In the genomic region with DNA sequence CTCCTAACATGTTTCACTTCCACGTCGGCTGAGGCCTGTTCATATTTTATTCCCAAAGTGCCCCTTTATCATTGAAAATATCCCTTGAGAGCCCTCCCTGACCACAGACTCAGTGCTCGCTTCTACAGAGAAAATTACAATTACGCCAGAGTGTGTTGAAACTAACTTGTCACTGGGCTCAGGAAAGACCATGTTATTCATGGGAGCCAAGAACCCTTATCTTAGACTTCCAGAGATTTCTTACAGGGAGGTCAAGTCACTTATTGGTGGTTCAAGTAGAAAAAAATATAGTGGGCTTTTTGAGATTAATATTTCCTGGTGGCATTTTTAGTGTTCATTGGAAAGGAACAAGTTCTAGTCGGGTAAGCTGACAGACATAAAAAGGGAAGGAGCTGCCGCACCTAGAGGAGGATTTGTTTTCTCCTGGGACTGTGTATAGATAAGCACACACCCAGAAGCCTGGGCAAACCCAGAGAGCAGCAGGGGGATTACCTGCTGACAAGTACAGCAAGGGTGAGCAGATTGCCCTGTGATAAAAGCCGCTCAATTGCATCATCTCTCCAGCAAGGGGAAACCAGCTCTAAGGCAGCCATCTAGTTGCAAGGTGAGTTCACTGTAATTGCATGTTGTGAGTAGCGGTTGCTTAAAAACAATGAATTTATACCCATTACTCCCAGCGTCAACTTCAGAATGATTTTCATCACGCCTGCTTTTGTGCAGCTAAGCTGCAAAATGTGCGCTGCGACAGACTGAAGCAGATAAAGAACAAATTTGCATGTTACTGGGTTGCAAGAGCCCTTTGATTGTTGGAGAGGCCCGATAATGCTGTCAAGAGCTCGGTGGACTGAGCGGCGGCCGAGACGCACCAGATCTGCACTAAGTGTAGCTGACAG, we compare ENCODE assay signal across 9 cellular contexts. TPM values are rescaled to one million over a fixed set of nuclear protein-coding genes. Genes with fewer than 3 reads are reported as not detected.
A peak's percentile ranks its signal among the peaks of the same experiment; 100 is the strongest.
DNase-seq lines count a peak whose midpoint lies in the region; FAIRE-seq and TF ChIP-seq lines count a peak whose summit lies in the region.
"Had no signal": no experiment of that assay in that cellular context is flagged by ENCODE, and none has a peak within 500 bp of the region (broad histone marks: within the 10 kb centered on the region; RNA-seq: fewer than 3 reads in every experiment).

No MANE protein-coding gene starts in this region.

- no peaks in the 10 kb centered on the region for H3K36me3 ChIP-seq in bronchial epithelial cell (ENCODE audit: control insufficient read depth, insufficient read depth, low read length)
- H3K36me3 ChIP-seq in PC-9 (ENCODE audit: low read depth), result no peaks in the 10 kb centered on the region

- no peaks in the 10 kb centered on the region for H3K4me1 ChIP-seq in PC-9 (replicated peaks; ENCODE audit: insufficient read depth)

- H3K4me2 ChIP-seq in PC-9, result no peak overlapping the region

- TF ChIP-seq CTCF in bronchial epithelial cell (IDR thresholded peaks at IDR 0.05; ENCODE audit: insufficient read depth, low read length, severe bottlenecking), result no peak
- TF ChIP-seq CTCF in MCF 10A (IDR thresholded peaks at IDR 0.05; ENCODE audit: unreplicated experiment), result no peak
- TF ChIP-seq CTCF in PC-9 (conservative IDR thresholded peaks at IDR 0.05), result no peak

- H3K27me3 ChIP-seq in bronchial epithelial cell (ENCODE audit: control insufficient read depth, insufficient read depth, low read length), result no peaks in the 10 kb centered on the region
- no peaks in the 10 kb centered on the region for H3K27me3 ChIP-seq in PC-9 (ENCODE audit: insufficient read depth, low read depth)

- H3K27ac ChIP-seq in PC-9, result no peak overlapping the region

- BruUV-seq in MCF 10A (replicated peaks; lab: Mats Ljungman, UMichigan) (no TSS peak), PC-9 (replicated peaks; lab: Mats Ljungman, UMichigan) (no TSS peak)

- no peaks in the 10 kb centered on the region for H4K20me1 ChIP-seq in PC-9 (ENCODE audit: insufficient read depth)

- H3K79me2 ChIP-seq in PC-9 (ENCODE audit: low read depth), result no peaks in the 10 kb centered on the region

- CTCF ChIA-PET in MCF 10A (lab: Yijun Ruan, JAX) (interaction anchor here (0.6 to 10.9 kb wide), 8 partner anchors 14 to 721 kb away, joined by 3 to 240 read pairs (median 3); no protein-coding TSS in a partner anchor), PC-9 (lab: Charles Lee) (no interaction called here)

- intact Hi-C loops in MCF 10A (cut with micrococcal nuclease), result no loop called here
- intact Hi-C loops in PC-9 (cut with micrococcal nuclease; ENCODE audit: unreplicated experiment), result no loop called here

- H3K4me1 Mint-ChIP-seq in MCF 10A (ENCODE audit: insufficient read depth, unreplicated experiment), result no peaks in the 10 kb centered on the region

- no peak overlapping the region for H2AFZ ChIP-seq in PC-9

- no peaks in the 10 kb centered on the region for H3K9me2 ChIP-seq in PC-9 (ENCODE audit: insufficient read depth)

- no peaks in the 10 kb centered on the region for H3K9me3 Mint-ChIP-seq in MCF 10A (ENCODE audit: unreplicated experiment)

- peak; percentile 61 for DNase-seq in stimulated activated CD4-positive, alpha-beta T cell treated with anti-CD3 and anti-CD28 coated beads, Interleukin-1b, Interleukin-23, amount 100 ng/mL, for 48 hours
- DNase-seq in stimulated activated CD4-positive, alpha-beta T cell treated with anti-CD3 and anti-CD28 coated beads, Interleukin-12 subunit alpha, Interleukin-12 subunit beta, amount 100 ng/mL, for 4 hours, result no peak
- peak; percentile 10 for DNase-seq in MV-4-11 (lab: John Stamatoyannopoulos, UW)
- peak; percentile 21 for DNase-seq in bronchial epithelial cell (ENCODE audit: low read depth)
- peak; percentile 25 for DNase-seq in stimulated activated CD4-positive, alpha-beta T cell treated with anti-CD3 and anti-CD28 coated beads, Interleukin-4, amount 100 ng/mL, for 24 hours
- DNase-seq in MCF 10A (ENCODE audit: unreplicated experiment), result no peak
- no peak for DNase-seq in PC-9
- DNase-seq in activated gamma-delta T cell treated with Interleukin-2 at 50 U/mL for 16 hours, result no peak

- H3K27me3 Mint-ChIP-seq in MCF 10A (ENCODE audit: insufficient read depth, unreplicated experiment), result no peaks in the 10 kb centered on the region

- no peaks in the 10 kb centered on the region for H3K36me3 Mint-ChIP-seq in MCF 10A (ENCODE audit: insufficient read depth, unreplicated experiment)

- H3K9me3 ChIP-seq in PC-9 (ENCODE audit: insufficient read depth, low read depth), result no peaks in the 10 kb centered on the region

- no peak for FAIRE-seq in bronchial epithelial cell (lab: Jason Lieb, UNC)

- H3K4me3 ChIP-seq in bronchial epithelial cell (ENCODE audit: low read depth, low read length), result no peak overlapping the region
- no peak overlapping the region for H3K4me3 ChIP-seq in PC-9

- no peaks in the 10 kb centered on the region for H3F3A ChIP-seq in PC-9 (ENCODE audit: insufficient read depth, low read depth)

- no peak overlapping the region for H3K4me3 Mint-ChIP-seq in MCF 10A (ENCODE audit: unreplicated experiment)

- H3K27ac Mint-ChIP-seq in MCF 10A (ENCODE audit: low read depth, unreplicated experiment), result no peak overlapping the region

- POLR2A ChIA-PET in MCF 10A (lab: Yijun Ruan, JAX), result no interaction called here
- POLR2A ChIA-PET in PC-9 (lab: Charles Lee; ENCODE audit: unreplicated experiment), result no interaction called here

RNA-seq across cellular contexts. Expression of gene DCT, which starts 46.2 kb away (rescaled TPM):
- under 0.01 TPM in 1 of 2 replicates, not detected in the other for total RNA-seq in bronchial epithelial cell
- total RNA-seq in MCF 10A (2022), result 0.07 TPM in 1 of 2 replicates, not detected in the other
- not detected in 2 replicates for total RNA-seq in PC-9 (2021)
- total RNA-seq: glomerular endothelial cell had no signal

Comparison
In these comparisons a context has a peak if more than half of its experiments do, and no peak if none do; other contexts are left out.
1. DNase-seq: peak in stimulated activated CD4-positive, alpha-beta T cell treated with anti-CD3 and anti-CD28 coated beads, Interleukin-1b, Interleukin-23, amount 100 ng/mL, for 48 hours (single experiment), MV-4-11 (single experiment), bronchial epithelial cell (single experiment) and stimulated activated CD4-positive, alpha-beta T cell treated with anti-CD3 and anti-CD28 coated beads, Interleukin-4, amount 100 ng/mL, for 24 hours (single experiment); none in stimulated activated CD4-positive, alpha-beta T cell treated with anti-CD3 and anti-CD28 coated beads, Interleukin-12 subunit alpha, Interleukin-12 subunit beta, amount 100 ng/mL, for 4 hours (single experiment), MCF 10A (single experiment), PC-9 (0 of 2) and activated gamma-delta T cell treated with Interleukin-2 at 50 U/mL for 16 hours (single experiment).